ENCODE assay signal across 25 cellular contexts in genomic region chr6:102154874-102155273, GRCh38.
"Had no signal": no experiment of that assay in that cellular context is flagged by ENCODE, and none has a peak within 500 bp of the region (broad histone marks: within the 10 kb centered on the region; RNA-seq: fewer than 3 reads in every experiment).

No MANE protein-coding gene starts in this region.

- H3K4me3 ChIP-seq: colonic mucosa, coronary artery, dorsolateral prefrontal cortex, esophagus muscularis mucosa, esophagus squamous epithelium, gastrocnemius medialis, gastroesophageal sphincter, heart left ventricle, heart right ventricle had no signal

- H3K4me3 Mint-ChIP-seq: dendritic cell treated with granulocyte-macrophage colony-stimulating factor and Interleukin-4, amounts not matched to agents 40 ng/mL and 50 ng/mL, for 4 days; effector memory CD8-positive, alpha-beta T cell; endodermal cell had no signal

- H3K36me3 ChIP-seq: colonic mucosa, esophagus muscularis mucosa, esophagus squamous epithelium, gastrocnemius medialis, gastroesophageal sphincter, heart left ventricle, heart right ventricle had no signal

- H3K27ac ChIP-seq: colonic mucosa, coronary artery, dorsolateral prefrontal cortex, epithelial cell of prostate, esophagus muscularis mucosa, esophagus squamous epithelium, foreskin keratinocyte, gastroesophageal sphincter, heart left ventricle, heart right ventricle had no signal

- H3K9me3 Mint-ChIP-seq: endodermal cell had no signal

- H3K27me3 ChIP-seq: colonic mucosa, dorsolateral prefrontal cortex, esophagus muscularis mucosa, esophagus squamous epithelium, foreskin keratinocyte, gastrocnemius medialis, gastroesophageal sphincter, heart left ventricle, heart right ventricle had no signal

- DNase-seq: colonic mucosa; cortex of kidney; dermis blood vessel endothelial cell; dorsolateral prefrontal cortex; effector CD4-positive, alpha-beta T cell; effector CD8-positive, alpha-beta T cell; effector memory CD4-positive, alpha-beta T cell; effector memory CD8-positive, alpha-beta T cell; endodermal cell; erythroblast; esophagus squamous epithelium; foreskin fibroblast; foreskin keratinocyte; foreskin melanocyte; gastrocnemius medialis; glutamatergic neuron; head of caudate nucleus; heart left ventricle; heart right ventricle had no signal

- H3K4me1 ChIP-seq: colonic mucosa, esophagus muscularis mucosa, esophagus squamous epithelium, foreskin keratinocyte, gastroesophageal sphincter, heart left ventricle, heart right ventricle had no signal

- H3K27me3 Mint-ChIP-seq: dendritic cell treated with granulocyte-macrophage colony-stimulating factor and Interleukin-4, amounts not matched to agents 40 ng/mL and 50 ng/mL, for 4 days; effector memory CD8-positive, alpha-beta T cell had no signal

- H3K27ac Mint-ChIP-seq: dendritic cell treated with granulocyte-macrophage colony-stimulating factor and Interleukin-4, amounts not matched to agents 40 ng/mL and 50 ng/mL, for 4 days; effector memory CD8-positive, alpha-beta T cell; endodermal cell had no signal

- H3K9me3 ChIP-seq: colonic mucosa, gastrocnemius medialis had no signal

- ATAC-seq: effector memory CD8-positive, alpha-beta T cell; esophagus mucosa; foreskin keratinocyte; gastroesophageal sphincter; heart left ventricle; heart right ventricle had no signal
